ENCODE assay signal across 38 cellular contexts in genomic region chr6:94988701-94989100, GRCh38.
"Had no signal": no experiment of that assay in that cellular context is flagged by ENCODE, and none has a peak within 500 bp of the region (broad histone marks: within the 10 kb centered on the region; RNA-seq: fewer than 3 reads in every experiment).

No MANE protein-coding gene starts in this region.

- H3K4me3 ChIP-seq: adrenal gland, ascending aorta, body of pancreas, breast epithelium, cardiac muscle cell had no signal

- H3K27ac ChIP-seq: adrenal gland, ascending aorta, body of pancreas, brain microvascular endothelial cell, breast epithelium, cardiac muscle cell had no signal

- H3K36me3 ChIP-seq: adrenal gland, ascending aorta, brain microvascular endothelial cell, breast epithelium, cardiac muscle cell had no signal

- H3K4me1 Mint-ChIP-seq: activated naive CD4-positive, alpha-beta T cell treated with anti-CD3 and anti-CD28 coated beads, Interleukin-2, amount 10 ng/mL, durations not matched to agents 7 days and 5 days; activated naive CD4-positive, alpha-beta T cell treated with anti-CD3 and anti-CD28 coated beads, Interleukin-2, amount 50 U/mL, for 24 hours; activated naive CD8-positive, alpha-beta T cell treated with anti-CD3 and anti-CD28 coated beads for 36 hours; activated naive CD8-positive, alpha-beta T cell treated with anti-CD3 and anti-CD28 coated beads, Interleukin-2, amount 10 ng/mL, durations not matched to agents 7 days and 5 days; activated naive CD8-positive, alpha-beta T cell treated with anti-CD3 and anti-CD28 coated beads, Interleukin-2, amount 50 U/mL, for 24 hours; activated T-helper 17 cell treated with anti-CD3 and anti-CD28 coated beads, Interleukin-2, amount 50 U/mL, for 72 hours; brain; central memory CD8-positive, alpha-beta T cell had no signal

- DNase-seq: activated effector memory CD4-positive, alpha-beta T cell treated with anti-CD3 and anti-CD28 coated beads, Interleukin-2, amount 50 U/mL, for 16 hours; activated effector memory CD4-positive, alpha-beta T cell treated with Interleukin-2 at 50 U/mL for 16 hours; activated gamma-delta T cell; activated gamma-delta T cell treated with Interleukin-2 at 50 U/mL for 16 hours; activated naive CD4-positive, alpha-beta T cell; activated naive CD4-positive, alpha-beta T cell treated with anti-CD3 and anti-CD28 coated beads for 36 hours; activated naive CD4-positive, alpha-beta T cell treated with anti-CD3 and anti-CD28 coated beads, Interleukin-2, amount 10 ng/mL, durations not matched to agents 7 days and 5 days; activated naive CD4-positive, alpha-beta T cell treated with anti-CD3 and anti-CD28 coated beads, Interleukin-2, amount 50 U/mL, for 16 hours; activated naive CD4-positive, alpha-beta T cell treated with Interleukin-2 at 50 U/mL for 16 hours; activated naive CD8-positive, alpha-beta T cell treated with anti-CD3 and anti-CD28 coated beads for 36 hours; activated naive CD8-positive, alpha-beta T cell treated with anti-CD3 and anti-CD28 coated beads, Interleukin-2, amount 10 ng/mL, durations not matched to agents 7 days and 5 days; activated naive CD8-positive, alpha-beta T cell treated with anti-CD3 and anti-CD28 coated beads, Interleukin-2, amount 50 U/mL, for 24 hours; activated T-cell treated with anti-CD3 and anti-CD28 coated beads, Interleukin-2, amount 50 U/mL, for 1 hour; activated T-cell treated with anti-CD3 and anti-CD28 coated beads, Interleukin-2, amount 50 U/mL, for 24 hours; activated T-cell treated with anti-CD3 and anti-CD28 coated beads, Interleukin-2, amount 50 U/mL, for 4 hours; activated T-cell treated with anti-CD3 and anti-CD28 coated beads, Interleukin-2, amount 50 U/mL, for 48 hours; activated T-cell treated with anti-CD3 and anti-CD28 coated beads, Interleukin-2, amount 50 U/mL, for 72 hours; adrenal gland; amniotic stem cell; amygdala; anterior cingulate cortex; aorta; body of pancreas; brain microvascular endothelial cell; caudate nucleus; central memory CD4-positive, alpha-beta T cell; cerebellar nuclear complex had no signal

- H3K4me3 Mint-ChIP-seq: activated naive CD4-positive, alpha-beta T cell treated with anti-CD3 and anti-CD28 coated beads for 36 hours; activated naive CD4-positive, alpha-beta T cell treated with anti-CD3 and anti-CD28 coated beads, Interleukin-2, amount 10 ng/mL, durations not matched to agents 7 days and 5 days; activated naive CD4-positive, alpha-beta T cell treated with anti-CD3 and anti-CD28 coated beads, Interleukin-2, amount 50 U/mL, for 24 hours; activated naive CD8-positive, alpha-beta T cell; activated naive CD8-positive, alpha-beta T cell treated with anti-CD3 and anti-CD28 coated beads for 36 hours; activated naive CD8-positive, alpha-beta T cell treated with anti-CD3 and anti-CD28 coated beads, Interleukin-2, amount 10 ng/mL, durations not matched to agents 7 days and 5 days; activated naive CD8-positive, alpha-beta T cell treated with anti-CD3 and anti-CD28 coated beads, Interleukin-2, amount 50 U/mL, for 24 hours; activated T-cell treated with anti-CD3 and anti-CD28 coated beads, Interleukin-2, amount 50 U/mL, for 24 hours; activated T-cell treated with anti-CD3 and anti-CD28 coated beads, Interleukin-2, amount 50 U/mL, for 4 hours; activated T-cell treated with anti-CD3 and anti-CD28 coated beads, Interleukin-2, amount 50 U/mL, for 72 hours; activated T-helper 1 cell treated with anti-CD3 and anti-CD28 coated beads, Interleukin-12 subunit alpha, Interleukin-12 subunit beta, Interleukin-2, Interleukin-4 antibody, amounts not matched to agents 30 ng/mL and 10 ng/mL and 1 ng/mL, durations not matched to agents 14 hours and 24 hours and 36 hours; activated T-helper 17 cell treated with anti-CD3 and anti-CD28 coated beads, Interleukin-2, amount 50 U/mL, for 72 hours; brain; central memory CD8-positive, alpha-beta T cell had no signal

- ATAC-seq: activated naive CD4-positive, alpha-beta T cell treated with anti-CD3 and anti-CD28 coated beads, Interleukin-2, amount 50 U/mL, for 72 hours; activated naive CD8-positive, alpha-beta T cell treated with anti-CD3 and anti-CD28 coated beads, Interleukin-2, amount 50 U/mL, for 24 hours; activated T-cell treated with anti-CD3 and anti-CD28 coated beads, Interleukin-2, amount 50 U/mL, for 4 hours; activated T-cell treated with anti-CD3 and anti-CD28 coated beads, Interleukin-2, amount 50 U/mL, for 72 hours; activated T-helper 17 cell treated with anti-CD3 and anti-CD28 coated beads, Interleukin-2, amount 50 U/mL, for 72 hours; body of pancreas had no signal

- H3K9me3 ChIP-seq: adrenal gland, ascending aorta, body of pancreas, breast epithelium had no signal

- H3K9me3 Mint-ChIP-seq: activated naive CD4-positive, alpha-beta T cell treated with anti-CD3 and anti-CD28 coated beads for 36 hours; activated naive CD4-positive, alpha-beta T cell treated with anti-CD3 and anti-CD28 coated beads, Interleukin-2, amount 10 ng/mL, durations not matched to agents 7 days and 5 days; activated naive CD4-positive, alpha-beta T cell treated with anti-CD3 and anti-CD28 coated beads, Interleukin-2, amount 50 U/mL, for 24 hours; activated naive CD8-positive, alpha-beta T cell treated with anti-CD3 and anti-CD28 coated beads, Interleukin-2, amount 50 U/mL, for 24 hours; activated T-cell treated with anti-CD3 and anti-CD28 coated beads, Interleukin-2, amount 50 U/mL, for 72 hours; activated T-helper 2 cell treated with anti-CD3 and anti-CD28 coated beads, Interferon-gamma antibody, Interleukin-2, Interleukin-4, amounts not matched to agents 10 μg/mL and 5 μg/mL and 100 μg/mL, durations not matched to agents 14 hours and 24 hours and 36 hours; brain had no signal

- H3K36me3 Mint-ChIP-seq: activated naive CD4-positive, alpha-beta T cell treated with anti-CD3 and anti-CD28 coated beads, Interleukin-2, amount 10 ng/mL, durations not matched to agents 7 days and 5 days; activated naive CD4-positive, alpha-beta T cell treated with anti-CD3 and anti-CD28 coated beads, Interleukin-2, amount 50 U/mL, for 24 hours; activated naive CD4-positive, alpha-beta T cell treated with anti-CD3 and anti-CD28 coated beads, Interleukin-2, amount 50 U/mL, for 72 hours; activated naive CD8-positive, alpha-beta T cell; activated naive CD8-positive, alpha-beta T cell treated with anti-CD3 and anti-CD28 coated beads for 36 hours; activated naive CD8-positive, alpha-beta T cell treated with anti-CD3 and anti-CD28 coated beads, Interleukin-2, amount 10 ng/mL, durations not matched to agents 7 days and 5 days; brain had no signal

- H3K27me3 Mint-ChIP-seq: activated naive CD4-positive, alpha-beta T cell treated with anti-CD3 and anti-CD28 coated beads, Interleukin-2, amount 10 ng/mL, durations not matched to agents 7 days and 5 days; activated naive CD4-positive, alpha-beta T cell treated with anti-CD3 and anti-CD28 coated beads, Interleukin-2, amount 50 U/mL, for 24 hours; activated naive CD8-positive, alpha-beta T cell; activated naive CD8-positive, alpha-beta T cell treated with anti-CD3 and anti-CD28 coated beads for 36 hours; activated naive CD8-positive, alpha-beta T cell treated with anti-CD3 and anti-CD28 coated beads, Interleukin-2, amount 10 ng/mL, durations not matched to agents 7 days and 5 days; activated naive CD8-positive, alpha-beta T cell treated with anti-CD3 and anti-CD28 coated beads, Interleukin-2, amount 50 U/mL, for 24 hours; activated T-cell treated with anti-CD3 and anti-CD28 coated beads, Interleukin-2, amount 50 U/mL, for 24 hours; activated T-helper 17 cell treated with anti-CD3 and anti-CD28 coated beads, Interleukin-2, amount 50 U/mL, for 72 hours; central memory CD8-positive, alpha-beta T cell had no signal

- H3K27ac Mint-ChIP-seq: activated naive CD4-positive, alpha-beta T cell treated with anti-CD3 and anti-CD28 coated beads for 36 hours; activated naive CD4-positive, alpha-beta T cell treated with anti-CD3 and anti-CD28 coated beads, Interleukin-2, amount 10 ng/mL, durations not matched to agents 7 days and 5 days; activated naive CD4-positive, alpha-beta T cell treated with anti-CD3 and anti-CD28 coated beads, Interleukin-2, amount 50 U/mL, for 24 hours; activated naive CD4-positive, alpha-beta T cell treated with anti-CD3 and anti-CD28 coated beads, Interleukin-2, amount 50 U/mL, for 72 hours; activated naive CD8-positive, alpha-beta T cell; activated naive CD8-positive, alpha-beta T cell treated with anti-CD3 and anti-CD28 coated beads for 36 hours; activated naive CD8-positive, alpha-beta T cell treated with anti-CD3 and anti-CD28 coated beads, Interleukin-2, amount 10 ng/mL, durations not matched to agents 7 days and 5 days; activated naive CD8-positive, alpha-beta T cell treated with anti-CD3 and anti-CD28 coated beads, Interleukin-2, amount 50 U/mL, for 24 hours; activated T-cell treated with anti-CD3 and anti-CD28 coated beads, Interleukin-2, amount 50 U/mL, for 24 hours; activated T-cell treated with anti-CD3 and anti-CD28 coated beads, Interleukin-2, amount 50 U/mL, for 72 hours; activated T-helper 1 cell treated with anti-CD3 and anti-CD28 coated beads, Interleukin-12 subunit alpha, Interleukin-12 subunit beta, Interleukin-2, Interleukin-4 antibody, amounts not matched to agents 30 ng/mL and 10 ng/mL and 1 ng/mL, durations not matched to agents 14 hours and 24 hours and 36 hours; activated T-helper 17 cell treated with anti-CD3 and anti-CD28 coated beads, Interleukin-2, amount 50 U/mL, for 72 hours; activated T-helper 2 cell treated with anti-CD3 and anti-CD28 coated beads, Interferon-gamma antibody, Interleukin-2, Interleukin-4, amounts not matched to agents 10 μg/mL and 5 μg/mL and 100 μg/mL, durations not matched to agents 14 hours and 24 hours and 36 hours; brain had no signal

- H3K27me3 ChIP-seq: adrenal gland, ascending aorta, body of pancreas, brain microvascular endothelial cell, breast epithelium, cardiac muscle cell had no signal
